10 cellular contexts compared by ENCODE assay signal in genomic region chr1:1434812-1435093, GRCh38. TPM values are rescaled to one million over a fixed set of nuclear protein-coding genes. Genes with fewer than 3 reads are reported as not detected.
DNase-seq lines count a peak whose midpoint lies in the region; ATAC-seq lines count a peak whose summit lies in the region.
"Had no signal": no experiment of that assay in that cellular context is flagged by ENCODE, and none has a peak within 500 bp of the region (broad histone marks: within the 10 kb centered on the region; RNA-seq: fewer than 3 reads in every experiment).

No MANE protein-coding gene starts in this region.

- H3K27me3 ChIP-seq in H7 (ENCODE audit: control insufficient read depth, insufficient read depth, low read length), result peaks cover 5% of the 10 kb centered on the region; the same call in 1 of the 2 replicates
- H3K27me3 ChIP-seq in layer of hippocampus (ENCODE audit: control insufficient read depth, insufficient read depth, low read length), result no peaks in the 10 kb centered on the region

- H3K4me1 Mint-ChIP-seq in activated naive CD8-positive, alpha-beta T cell (ENCODE audit: low read depth), result peaks cover 8% of the 10 kb centered on the region
- peaks cover 13 to 34% of the 10 kb centered on the region in 2 donors for H3K4me1 Mint-ChIP-seq in stimulated activated naive B cell treated with anti-CD40 and anti-IgM and Interleukin-4, amounts not matched to agents 10 μg/mL and 1 μg/mL and 100 μg/mL, for 72 hours

- H3K27me3 Mint-ChIP-seq in activated naive CD8-positive, alpha-beta T cell, result no peaks in the 10 kb centered on the region
- H3K27me3 Mint-ChIP-seq in stimulated activated naive B cell treated with anti-CD40 and anti-IgM and Interleukin-4, amounts not matched to agents 10 μg/mL and 1 μg/mL and 100 μg/mL, for 72 hours, result peaks cover 27 to 69% of the 10 kb centered on the region in 2 donors

- DNase-seq in H7, result no peak
- DNase-seq in stimulated activated naive B cell treated with anti-CD40 and anti-IgM and Interleukin-4, amounts not matched to agents 10 μg/mL and 1 μg/mL and 100 μg/mL, for 72 hours, result no peak
- DNase-seq in D341Med (ENCODE audit: low spot score), result no peak
- no peak for DNase-seq in posterior cingulate gyrus
- DNase-seq in ecto neural progenitor cell (ENCODE audit: low spot score), result no peak

- peak overlapping the region; percentile 96 for H3K27ac ChIP-seq in layer of hippocampus (ENCODE audit: low read depth, low read length)
- H3K27ac ChIP-seq: SJSA1 had no signal

- intact Hi-C loops in posterior cingulate gyrus (cut with DNase I), result no loop called here

- no peaks in the 10 kb centered on the region for H3K9me3 Mint-ChIP-seq in activated naive CD8-positive, alpha-beta T cell (ENCODE audit: low read depth)
- no peaks in the 10 kb centered on the region for H3K9me3 Mint-ChIP-seq in stimulated activated naive B cell treated with anti-CD40 and anti-IgM and Interleukin-4, amounts not matched to agents 10 μg/mL and 1 μg/mL and 100 μg/mL, for 72 hours

- no peaks in the 10 kb centered on the region for H3K36me3 ChIP-seq in H7 (replicated peaks; ENCODE audit: control insufficient read depth, insufficient read depth, low read length)
- H3K36me3 ChIP-seq: SJSA1 had no signal

- no peak overlapping the region for H3K27ac Mint-ChIP-seq in activated naive CD8-positive, alpha-beta T cell
- no peak overlapping the region for H3K27ac Mint-ChIP-seq in stimulated activated naive B cell treated with anti-CD40 and anti-IgM and Interleukin-4, amounts not matched to agents 10 μg/mL and 1 μg/mL and 100 μg/mL, for 72 hours

- ATAC-seq in stimulated activated naive B cell treated with anti-CD40 and anti-IgM and Interleukin-4, amounts not matched to agents 10 μg/mL and 1 μg/mL and 100 μg/mL, for 72 hours (replicated peaks), result no peak
- ATAC-seq in activated CD4-positive, CD25-positive, alpha-beta regulatory T cell treated with anti-CD3 and anti-CD28 coated beads, Interleukin-2, amount 50 U/mL, for 24 hours, result no peak

- peak overlapping the region; percentile 54 for H3K4me3 Mint-ChIP-seq in activated naive CD8-positive, alpha-beta T cell
- peak overlapping the region; percentile 72 to 78 for H3K4me3 Mint-ChIP-seq in stimulated activated naive B cell treated with anti-CD40 and anti-IgM and Interleukin-4, amounts not matched to agents 10 μg/mL and 1 μg/mL and 100 μg/mL, for 72 hours

- peak overlapping the region; percentile 76 for H3K4me3 ChIP-seq in H7 (ENCODE audit: insufficient read depth, low read depth, low read length)
- H3K4me3 ChIP-seq: SJSA1 had no signal

- no peaks in the 10 kb centered on the region for H3K36me3 Mint-ChIP-seq in activated naive CD8-positive, alpha-beta T cell
- H3K36me3 Mint-ChIP-seq in stimulated activated naive B cell treated with anti-CD40 and anti-IgM and Interleukin-4, amounts not matched to agents 10 μg/mL and 1 μg/mL and 100 μg/mL, for 72 hours, result no peaks in the 10 kb centered on the region

RNA-seq across cellular contexts. Expression of gene VWA1, which starts 0.7 kb away (rescaled TPM):
- 32.1 and 37.1 TPM in 2 replicates for total RNA-seq in H7 (2014; rRNA removed; shearing (Covaris generic))

RNA-seq across cellular contexts. Expression of gene ANKRD65, which starts 13.7 kb away (rescaled TPM):
- total RNA-seq in H7 (2014; rRNA removed; shearing (Covaris generic)), result 0.67 TPM in 1 of 2 replicates, not detected in the other
- total RNA-seq: SJSA1 had no signal

RNA-seq across cellular contexts. Expression of gene ATAD3C, which starts 14.7 kb away (rescaled TPM):
- 0.14 and 0.74 TPM in 2 replicates for total RNA-seq in H7 (2014; rRNA removed; shearing (Covaris generic))
- total RNA-seq: M059J, SJSA1 had no signal

RNA-seq across cellular contexts. Expression of gene MRPL20, which starts 27.7 kb away (rescaled TPM):
- 184 and 267 TPM in 2 replicates for total RNA-seq in H7 (2014; rRNA removed; shearing (Covaris generic))

RNA-seq across cellular contexts. Expression of gene CCNL2, which starts 35.6 kb away (rescaled TPM):
- 147 and 200 TPM in 2 replicates for total RNA-seq in H7 (2014; rRNA removed; shearing (Covaris generic))
